1 cellular context compared by ENCODE assay signal in the genomic region with DNA sequence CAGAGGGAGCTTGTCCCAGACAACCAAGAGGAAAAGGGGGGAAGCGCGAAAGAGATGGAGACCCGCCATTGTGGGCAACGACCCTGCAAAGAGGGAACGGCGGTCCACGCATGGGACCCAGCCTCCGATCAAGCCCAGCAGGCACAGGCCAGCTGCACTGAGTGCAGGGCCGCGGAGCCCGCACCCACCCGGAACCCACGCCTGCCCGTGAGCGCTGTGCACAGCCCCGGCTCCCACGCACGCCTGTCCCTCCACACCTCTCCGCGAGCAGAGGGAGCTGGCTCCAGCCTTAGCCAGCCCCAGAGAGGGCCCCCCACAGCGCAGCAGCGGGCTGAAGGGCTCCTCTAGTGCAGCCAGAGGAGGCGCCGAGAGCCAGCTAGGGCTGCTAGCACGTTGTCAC.
TF ChIP-seq lines count a peak whose summit lies in the region.

No MANE protein-coding gene starts in this region.

TF ChIP-seq in WTC11, 78 proteins besides CTCF, POLR2A, EP300 and RAD21 (continued from another document):
- TF ChIP-seq, protein P1, sequence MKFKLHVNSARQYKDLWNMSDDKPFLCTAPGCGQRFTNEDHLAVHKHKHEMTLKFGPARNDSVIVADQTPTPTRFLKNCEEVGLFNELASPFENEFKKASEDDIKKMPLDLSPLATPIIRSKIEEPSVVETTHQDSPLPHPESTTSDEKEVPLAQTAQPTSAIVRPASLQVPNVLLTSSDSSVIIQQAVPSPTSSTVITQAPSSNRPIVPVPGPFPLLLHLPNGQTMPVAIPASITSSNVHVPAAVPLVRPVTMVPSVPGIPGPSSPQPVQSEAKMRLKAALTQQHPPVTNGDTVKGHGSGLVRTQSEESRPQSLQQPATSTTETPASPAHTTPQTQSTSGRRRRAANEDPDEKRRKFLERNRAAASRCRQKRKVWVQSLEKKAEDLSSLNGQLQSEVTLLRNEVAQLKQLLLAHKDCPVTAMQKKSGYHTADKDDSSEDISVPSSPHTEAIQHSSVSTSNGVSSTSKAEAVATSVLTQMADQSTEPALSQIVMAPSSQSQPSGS (CRISPR knock-in tag; IDR thresholded peaks at IDR 0.05; ENCODE audit: borderline replicate concordance, low read depth), result no peak
- TF ChIP-seq NFATC4 (CRISPR knock-in tag; IDR thresholded peaks at IDR 0.05) (no peak), MYBL2 (CRISPR knock-in tag; IDR thresholded peaks at IDR 0.05) (no peak), ZNF671 (CRISPR knock-in tag; IDR thresholded peaks at IDR 0.05) (no peak), ZNF396 (CRISPR knock-in tag; IDR thresholded peaks at IDR 0.05; ENCODE audit: borderline replicate concordance) (no peak), ZNF121 (CRISPR knock-in tag; IDR thresholded peaks at IDR 0.05) (no peak)
- TF ChIP-seq, protein P2, sequence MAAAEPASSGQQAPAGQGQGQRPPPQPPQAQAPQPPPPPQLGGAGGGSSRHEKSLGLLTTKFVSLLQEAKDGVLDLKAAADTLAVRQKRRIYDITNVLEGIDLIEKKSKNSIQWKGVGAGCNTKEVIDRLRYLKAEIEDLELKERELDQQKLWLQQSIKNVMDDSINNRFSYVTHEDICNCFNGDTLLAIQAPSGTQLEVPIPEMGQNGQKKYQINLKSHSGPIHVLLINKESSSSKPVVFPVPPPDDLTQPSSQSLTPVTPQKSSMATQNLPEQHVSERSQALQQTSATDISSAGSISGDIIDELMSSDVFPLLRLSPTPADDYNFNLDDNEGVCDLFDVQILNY (CRISPR knock-in tag; IDR thresholded peaks at IDR 0.05), result no peak
